9 cellular contexts compared by ENCODE assay signal in the genomic region with DNA sequence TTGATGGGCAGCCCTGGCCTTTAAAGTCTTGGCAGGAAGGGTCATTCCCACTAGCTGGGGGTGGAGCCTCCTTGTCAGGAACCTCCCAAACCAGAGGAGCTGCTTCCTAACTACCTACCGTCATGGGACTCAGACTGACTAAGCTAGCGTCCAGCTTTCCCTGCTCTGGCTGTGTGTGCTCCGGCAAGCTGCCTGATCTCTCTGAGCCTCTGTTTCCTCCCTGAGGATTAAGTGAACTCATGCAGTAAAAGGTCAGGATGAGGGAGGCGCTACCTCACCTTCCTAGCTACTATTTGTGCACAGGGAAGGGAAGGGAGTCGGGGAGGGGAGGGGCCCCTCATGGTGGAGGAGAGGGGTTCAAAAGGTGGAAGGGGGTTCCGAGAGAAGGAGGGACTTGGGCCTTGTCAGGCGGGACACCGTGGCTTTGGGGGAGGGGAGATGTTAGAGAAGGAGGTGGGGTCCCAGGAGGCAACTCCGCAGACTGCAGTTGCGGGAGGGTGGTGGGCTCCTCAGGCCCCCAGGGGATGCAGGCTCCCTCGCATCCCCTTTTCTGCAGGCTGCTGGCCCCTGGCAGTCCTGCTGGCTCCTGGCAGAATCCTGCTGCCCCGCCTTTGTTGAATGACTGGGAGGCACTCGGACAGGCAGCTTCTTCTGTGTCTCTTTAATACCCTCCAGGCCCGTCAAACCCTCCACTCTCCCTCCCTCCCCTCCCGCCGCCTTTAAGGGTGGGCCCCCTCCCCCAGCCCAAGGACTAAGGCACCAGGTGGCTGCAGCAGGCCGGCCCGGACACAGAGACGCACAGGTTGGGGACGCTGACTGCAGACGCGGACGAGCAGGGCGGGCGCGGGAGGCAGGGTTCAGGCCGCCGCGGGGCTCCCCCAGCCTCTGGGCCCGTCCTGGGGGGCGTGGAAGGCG. TPM values are rescaled to one million over a fixed set of nuclear protein-coding genes. Genes with fewer than 3 reads are reported as not detected.
DNase-seq lines count a peak whose midpoint lies in the region; ATAC-seq, FAIRE-seq and TF ChIP-seq lines count a peak whose summit lies in the region.
"Had no signal": no experiment of that assay in that cellular context is flagged by ENCODE, and none has a peak within 500 bp of the region (broad histone marks: within the 10 kb centered on the region; RNA-seq: fewer than 3 reads in every experiment).

No MANE protein-coding gene starts in this region.

- ATAC-seq in GM18858 (IDR thresholded peaks at IDR 0.05; ENCODE audit: unreplicated experiment) = no peak

- TF ChIP-seq CTCF in KMS-11 (conservative IDR thresholded peaks at IDR 0.05; ENCODE audit: low read depth, low read length) = no peak

- H3K4me1 ChIP-seq in KMS-11 (ENCODE audit: low read depth, poor library complexity, severe bottlenecking) = peaks cover 18% of the 10 kb centered on the region

- no peak for TF ChIP-seq POLR2A in GM12891 (IDR thresholded peaks at IDR 0.05; ENCODE audit: low read depth, low read length)

- peak; percentile 57 for DNase-seq in NCI-H748 (lab: John Stamatoyannopoulos, UW; ENCODE audit: unreplicated experiment)
- DNase-seq in NCI-H748 treated with DMSO at 0.1 percent for 48 hours (lab: John Stamatoyannopoulos, UW) = no peak
- peak; percentile 40 for DNase-seq in amniotic epithelial cell (ENCODE audit: low read depth)
- DNase-seq in iPS-NIHi7 (ENCODE audit: extremely low spot score) = peak; percentile 57
- DNase-seq in stromal cell of bone marrow (ENCODE audit: low read depth) = peak; percentile 54
- no peak for DNase-seq in GM12891 (ENCODE audit: insufficient read length, low spot score)

- H3K79me2 ChIP-seq in KMS-11 (ENCODE audit: insufficient read depth, low read depth) = no peaks in the 10 kb centered on the region

- no peaks in the 10 kb centered on the region for H3K36me3 ChIP-seq in KMS-11 (ENCODE audit: insufficient read depth)

- no peak overlapping the region for H3K27ac ChIP-seq in KMS-11

- H3K9ac ChIP-seq in KMS-11 = no peak overlapping the region

- H3K4me3 ChIP-seq in KMS-11 (IDR thresholded peaks at IDR 0.05; ENCODE audit: insufficient read depth, low read depth, low read length) = no peak overlapping the region

- H3K4me2 ChIP-seq in KMS-11 = peak overlapping the region; percentile 93

- H3K27me3 ChIP-seq in KMS-11 (ENCODE audit: insufficient read depth, low read depth) = peaks cover 66% of the 10 kb centered on the region

- peak overlapping the region; percentile 89 for H2AFZ ChIP-seq in KMS-11 (ENCODE audit: low read depth)

- H4K20me1 ChIP-seq in KMS-11 (ENCODE audit: insufficient read depth) = no peaks in the 10 kb centered on the region

- FAIRE-seq in GM12891 (lab: Jason Lieb, UNC) = no peak
- FAIRE-seq: colon had no signal

TF ChIP-seq in GM12891, 5 proteins besides CTCF, POLR2A, EP300 and RAD21:
- TF ChIP-seq SPI1 (IDR thresholded peaks at IDR 0.05; ENCODE audit: low read depth, low read length) (no peak), POLR2AphosphoS5 (IDR thresholded peaks at IDR 0.05; ENCODE audit: low read depth, low read length) (no peak), PAX5 (IDR thresholded peaks at IDR 0.05; ENCODE audit: insufficient read depth, low read length, severe bottlenecking) (no peak)

RNA-seq across cellular contexts. Expression of gene DUSP15, which starts 9.6 kb away (rescaled TPM):
- 0.80 TPM for polyA plus RNA-seq in GM12891 (2012; ENCODE audit: low read depth, missing spikeins)

RNA-seq across cellular contexts. Expression of gene TTLL9, which starts 9.7 kb away (rescaled TPM):
- polyA plus RNA-seq in GM12891 (2012; ENCODE audit: low read depth, missing spikeins) = 0.24 TPM

RNA-seq across cellular contexts. Expression of gene FOXS1, which starts 15.3 kb away (rescaled TPM):
- polyA plus RNA-seq in GM12891 (2012; ENCODE audit: low read depth, missing spikeins) = not detected

RNA-seq across cellular contexts. Expression of gene MYLK2, which starts 41.5 kb away (rescaled TPM):
- 0.15 TPM for polyA plus RNA-seq in GM12891 (2012; ENCODE audit: low read depth, missing spikeins)

Comparison
In these comparisons a context has a peak if more than half of its experiments do, and no peak if none do; other contexts are left out.
1. DNase-seq: peak in NCI-H748 (single experiment), amniotic epithelial cell (single experiment), iPS-NIHi7 (single experiment) and stromal cell of bone marrow (single experiment); none in NCI-H748 treated with DMSO at 0.1 percent for 48 hours (single experiment) and GM12891 (single experiment).